18 cellular contexts compared by ENCODE assay signal in the genomic region with DNA sequence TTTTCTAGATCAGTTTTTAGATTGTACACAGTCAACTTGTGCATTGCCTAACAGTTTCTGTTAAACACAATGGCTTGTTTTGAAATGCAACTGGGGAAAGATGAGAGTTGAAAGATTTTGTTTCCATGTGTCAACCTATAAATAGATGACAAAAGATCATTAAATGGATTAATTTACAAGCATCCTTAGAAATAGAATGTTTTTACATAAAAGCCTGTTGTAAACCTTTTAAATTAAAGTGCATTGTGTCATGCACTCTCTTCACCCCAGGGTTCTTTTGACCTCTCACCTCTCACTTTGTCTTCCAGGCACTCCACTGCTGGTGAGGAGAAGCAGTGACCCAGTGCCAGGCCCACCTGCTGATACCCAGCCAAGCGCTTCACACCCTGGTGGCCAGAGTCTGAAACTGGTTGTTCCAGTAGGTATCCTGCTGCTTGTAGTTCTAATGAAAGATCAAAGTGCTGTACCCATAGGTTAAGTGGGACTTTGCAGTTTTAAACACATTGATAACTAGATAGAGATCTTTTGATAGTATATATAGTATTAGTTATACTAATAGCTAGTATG.
DNase-seq lines count a peak whose midpoint lies in the region; ATAC-seq and TF ChIP-seq lines count a peak whose summit lies in the region.
"Had no signal": no experiment of that assay in that cellular context is flagged by ENCODE, and none has a peak within 500 bp of the region (broad histone marks: within the 10 kb centered on the region; RNA-seq: fewer than 3 reads in every experiment).

No MANE protein-coding gene starts in this region.

- H3K27ac Mint-ChIP-seq in neural progenitor cell (no peak overlapping the region), T-cell (no peak overlapping the region)
- H3K27ac Mint-ChIP-seq: CD4-positive, CD25-positive, alpha-beta regulatory T cell; natural killer cell treated with Interleukin-12 subunit alpha and Interleukin-12 subunit beta and Interleukin-15 and Interleukin-18, amount 100 ng/mL, for 72 hours had no signal

- POLR2A ChIA-PET in T-cell (lab: Charles Lee): no interaction called here

- H3K36me3 Mint-ChIP-seq in neural progenitor cell (peaks cover 9% of the 10 kb centered on the region), T-cell (peaks cover 7% of the 10 kb centered on the region)

- H3K27me3 ChIP-seq in neural progenitor cell (no peaks in the 10 kb centered on the region), SJCRH30 (no peaks in the 10 kb centered on the region)
- H3K27me3 ChIP-seq: foreskin keratinocyte, SJSA1 had no signal

- DNase-seq in DMS153 (lab: John Stamatoyannopoulos, UW) (peak; percentile 38), DMS153 treated with DMSO at 0.1 percent for 48 hours (lab: John Stamatoyannopoulos, UW; ENCODE audit: unreplicated experiment) (no peak), NCI-H146 (lab: John Stamatoyannopoulos, UW) (peak; percentile 91), choroid plexus epithelial cell (ENCODE audit: low read depth) (no peak), neural progenitor cell (ENCODE audit: low spot score) (peak; percentile 89), SJCRH30 (no peak), mucosa of gallbladder (ENCODE audit: low spot score) (no peak), T-cell (no peak)
- DNase-seq: activated CD4-positive, CD25-positive, alpha-beta regulatory T cell treated with anti-CD3 and anti-CD28 coated beads, Interleukin-2, amount 50 U/mL, for 72 hours; activated CD8-positive, alpha-beta memory T cell treated with anti-CD3 and anti-CD28 coated beads, Interleukin-2, amount 50 U/mL, for 4 hours; activated naive CD4-positive, alpha-beta T cell treated with Interleukin-2 at 50 U/mL for 16 hours; CD4-positive, CD25-positive, alpha-beta regulatory T cell; foreskin keratinocyte; mammary epithelial cell; NCI-H2029; stimulated activated naive CD8-positive, alpha-beta T cell treated with anti-CD3 and anti-CD28 coated beads, Interleukin-15, Interleukin-2, amounts not matched to agents 100 U/mL and 50 U/mL, for 24 hours had no signal

- H3K27me3 Mint-ChIP-seq in neural progenitor cell (ENCODE audit: insufficient read depth, low read depth): no peaks in the 10 kb centered on the region
- no peaks in the 10 kb centered on the region for H3K27me3 Mint-ChIP-seq in T-cell

- no peaks in the 10 kb centered on the region for H3K79me2 ChIP-seq in neural progenitor cell (ENCODE audit: low read depth)

- H3K4me3 ChIP-seq in choroid plexus epithelial cell (ENCODE audit: low read depth, low read length): no peak overlapping the region
- H3K4me3 ChIP-seq in neural progenitor cell: no peak overlapping the region
- no peak overlapping the region for H3K4me3 ChIP-seq in SJCRH30
- H3K4me3 ChIP-seq: SJSA1 had no signal

- H3K9ac ChIP-seq in neural progenitor cell: no peak overlapping the region

- H4K20me1 ChIP-seq in neural progenitor cell (ENCODE audit: low read depth): no peaks in the 10 kb centered on the region

- H3K27ac ChIP-seq in neural progenitor cell (no peak overlapping the region), SJCRH30 (no peak overlapping the region)
- H3K27ac ChIP-seq: foreskin keratinocyte, SJSA1 had no signal

- H3F3A ChIP-seq in neural progenitor cell (ENCODE audit: low read depth): no peaks in the 10 kb centered on the region

- peak overlapping the region; percentile 52 for H3K4me2 ChIP-seq in neural progenitor cell

- peak overlapping the region; percentile 38 for H3K4me3 Mint-ChIP-seq in neural progenitor cell
- H3K4me3 Mint-ChIP-seq in T-cell: no peak overlapping the region
- H3K4me3 Mint-ChIP-seq: CD4-positive, CD25-positive, alpha-beta regulatory T cell; natural killer cell treated with Interleukin-12 subunit alpha and Interleukin-12 subunit beta and Interleukin-15 and Interleukin-18, amount 100 ng/mL, for 72 hours had no signal

- CTCF ChIA-PET in T-cell (lab: Charles Lee): no interaction called here

- H3K9me3 Mint-ChIP-seq in neural progenitor cell (peaks cover 3% of the 10 kb centered on the region), T-cell (peaks cover 13 to 18% (median 13%) of the 10 kb centered on the region in 3 donors)

- TF ChIP-seq CTCF in choroid plexus epithelial cell (conservative IDR thresholded peaks at IDR 0.05; ENCODE audit: low read depth, low read length) (peak; percentile 4), neural progenitor cell (IDR thresholded peaks at IDR 0.05) (peak; percentile 55)

- peaks cover 27% of the 10 kb centered on the region for H3K4me1 ChIP-seq in neural progenitor cell
- no peaks in the 10 kb centered on the region for H3K4me1 ChIP-seq in SJCRH30
- H3K4me1 ChIP-seq: foreskin keratinocyte, SJSA1 had no signal

- H3K9me3 ChIP-seq in neural progenitor cell (ENCODE audit: low read depth) (no peaks in the 10 kb centered on the region), SJCRH30 (replicated peaks) (no peaks in the 10 kb centered on the region)
- H3K9me3 ChIP-seq: SJSA1 had no signal

- no peak for ATAC-seq in T-cell (replicated peaks in 1 of 4)
- ATAC-seq: foreskin keratinocyte; natural killer cell treated with Interleukin-12 subunit alpha and Interleukin-12 subunit beta and Interleukin-15 and Interleukin-18, amount 100 ng/mL, for 72 hours; stimulated activated naive CD8-positive, alpha-beta T cell treated with anti-CD3 and anti-CD28 coated beads, Interleukin-15, Interleukin-2, amounts not matched to agents 100 U/mL and 50 U/mL, for 24 hours had no signal

- no peak overlapping the region for H2AFZ ChIP-seq in neural progenitor cell (replicated peaks)

- H3K4me1 Mint-ChIP-seq in neural progenitor cell (peaks cover 31% of the 10 kb centered on the region), T-cell (peaks cover 7 to 10% (median 7%) of the 10 kb centered on the region in 3 donors)

- H3K36me3 ChIP-seq in neural progenitor cell (no peaks in the 10 kb centered on the region), SJCRH30 (no peaks in the 10 kb centered on the region)
- H3K36me3 ChIP-seq: SJSA1 had no signal

Comparison
In these comparisons a context has a peak if more than half of its experiments do, and no peak if none do; other contexts are left out.
1. DNase-seq: peak in DMS153 (single experiment), NCI-H146 (single experiment) and neural progenitor cell (single experiment); none in DMS153 treated with DMSO at 0.1 percent for 48 hours (single experiment), choroid plexus epithelial cell (single experiment), SJCRH30 (0 of 2), mucosa of gallbladder (single experiment) and T-cell (0 of 34).